Comparison of ENCODE assay signal across 8 cellular contexts in the genomic region with DNA sequence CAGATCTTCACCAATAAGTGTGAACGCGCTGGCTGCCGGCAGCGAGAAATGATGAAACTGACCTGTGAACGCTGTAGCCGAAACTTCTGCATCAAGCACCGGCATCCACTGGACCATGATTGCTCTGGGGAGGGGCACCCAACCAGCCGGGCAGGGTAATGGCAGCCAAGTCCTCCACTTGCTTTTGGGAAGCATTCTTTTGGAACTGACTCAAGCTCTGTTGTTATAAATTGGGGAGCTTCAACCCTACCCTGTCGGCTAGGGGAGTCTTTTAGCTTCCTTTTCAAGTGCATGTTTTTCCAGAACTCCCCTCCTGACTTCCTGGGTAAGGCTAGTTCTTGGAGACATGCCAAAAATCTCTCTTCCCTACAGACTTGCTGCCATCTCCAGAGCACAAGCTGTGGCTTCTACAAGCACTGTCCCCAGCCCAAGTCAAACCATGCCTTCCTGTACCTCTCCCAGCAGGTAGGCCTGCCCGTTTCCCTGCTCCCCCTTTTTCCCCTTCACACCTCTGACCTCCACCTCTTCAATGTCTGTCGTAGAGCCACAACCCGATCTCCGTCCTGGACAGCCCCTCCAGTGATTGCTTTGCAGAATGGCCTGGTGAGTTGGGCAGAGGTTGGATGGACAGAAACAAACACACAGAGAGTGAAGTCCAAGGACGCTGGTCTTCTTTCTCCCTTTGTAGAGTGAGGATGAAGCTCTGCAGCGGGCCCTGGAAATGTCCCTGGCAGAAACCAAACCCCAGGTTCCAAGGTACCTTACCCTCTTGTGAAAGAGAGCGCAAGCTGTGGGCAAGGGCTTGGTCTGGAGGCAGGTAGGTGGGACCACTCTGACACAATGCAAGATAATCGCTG. TPM values are rescaled to one million over a fixed set of nuclear protein-coding genes. Genes with fewer than 3 reads are reported as not detected.
DNase-seq lines count a peak whose midpoint lies in the region; ATAC-seq, FAIRE-seq and TF ChIP-seq lines count a peak whose summit lies in the region.

No MANE protein-coding gene starts in this region.

- H3K79me2 ChIP-seq in mesendoderm (ENCODE audit: control insufficient read depth, insufficient read depth, low read length): no peaks in the 10 kb centered on the region

- no peak overlapping the region for H3K56ac ChIP-seq in mesendoderm (ENCODE audit: low read length)

- no peak for TF ChIP-seq RAD21 in Ishikawa (IDR thresholded peaks at IDR 0.05; ENCODE audit: low read depth)

- ATAC-seq in HG02981 (IDR thresholded peaks at IDR 0.05; ENCODE audit: unreplicated experiment): no peak
- no peak for ATAC-seq in HG03457 (IDR thresholded peaks at IDR 0.05; ENCODE audit: unreplicated experiment)

- DNase-seq in AG09309 (ENCODE audit: low read depth): no peak
- DNase-seq in MCF 10A (ENCODE audit: unreplicated experiment): peak; percentile 21
- no peak for DNase-seq in mesendoderm
- no peak for DNase-seq in GM19239 (ENCODE audit: insufficient read length, low spot score)

- no TSS peak for BruUV-seq in MCF 10A (replicated peaks; lab: Mats Ljungman, UMichigan)

- H3K27ac Mint-ChIP-seq in MCF 10A (ENCODE audit: low read depth, unreplicated experiment): peak overlapping the region; percentile 46

- no peak overlapping the region for H3K23ac ChIP-seq in mesendoderm (ENCODE audit: low read length)

- no peak overlapping the region for H3K4me2 ChIP-seq in mesendoderm (ENCODE audit: low read length)

- no peak overlapping the region for H2AK5ac ChIP-seq in mesendoderm (ENCODE audit: low read length)

- no peak overlapping the region for H4K8ac ChIP-seq in mesendoderm (ENCODE audit: low read depth, low read length)

- H3K36me3 Mint-ChIP-seq in MCF 10A (ENCODE audit: insufficient read depth, unreplicated experiment): peaks cover 42% of the 10 kb centered on the region

- H3K36me3 ChIP-seq in mucosa of stomach (ENCODE audit: control insufficient read depth, insufficient read depth, low read length) (peaks cover 6% of the 10 kb centered on the region), mesendoderm (ENCODE audit: control insufficient read depth, insufficient read depth, low read length) (peaks cover 2% of the 10 kb centered on the region)

- no peaks in the 10 kb centered on the region for H3K79me1 ChIP-seq in mesendoderm (ENCODE audit: low read length)

- peak overlapping the region; percentile 88 for H3K4me3 Mint-ChIP-seq in MCF 10A (ENCODE audit: unreplicated experiment)

- no peak overlapping the region for H3K27ac ChIP-seq in mesendoderm (ENCODE audit: low read depth, low read length)

- H3K4me3 ChIP-seq in AG09309 (ENCODE audit: control insufficient read depth, low read depth, low read length) (peak overlapping the region; percentile 82; the same call in 1 of the 2 replicates), mucosa of stomach (ENCODE audit: low read length) (peak overlapping the region; percentile 52), mesendoderm (ENCODE audit: low read length) (no peak overlapping the region)

- POLR2A ChIA-PET in MCF 10A (lab: Yijun Ruan, JAX): interaction anchor here (1.5 to 4.5 kb wide), 8 partner anchors 10 to 37 kb away, joined by 5 to 64 read pairs (median 14); a partner anchor contains a TSS

- H3K9me3 ChIP-seq in mucosa of stomach (ENCODE audit: control insufficient read depth, low read length): no peaks in the 10 kb centered on the region

- no CpG with 5 or more reads among the region's 17 CpGs for WGBS in mesendoderm (ENCODE audit: extremely low coverage, insufficient coverage, low lambda C conversion rate)

- no peaks in the 10 kb centered on the region for H3K27me3 Mint-ChIP-seq in MCF 10A (ENCODE audit: insufficient read depth, unreplicated experiment)

- CTCF ChIA-PET in MCF 10A (lab: Yijun Ruan, JAX): interaction anchor here (0.7 to 1.4 kb wide), 6 partner anchors 32 to 331 kb away, joined by 3 to 9 read pairs (median 6); no protein-coding TSS in a partner anchor

- H4K5ac ChIP-seq in mesendoderm (ENCODE audit: low read length): no peak overlapping the region

- H3K18ac ChIP-seq in mesendoderm (ENCODE audit: low read length): no peak overlapping the region

- peaks cover 15% of the 10 kb centered on the region for H3K4me1 Mint-ChIP-seq in MCF 10A (ENCODE audit: insufficient read depth, unreplicated experiment)

- intact Hi-C loops in MCF 10A (cut with micrococcal nuclease): no loop called here

- H3K9me3 Mint-ChIP-seq in MCF 10A (ENCODE audit: unreplicated experiment): no peaks in the 10 kb centered on the region

- no peak for FAIRE-seq in GM19239 (lab: Jason Lieb, UNC)

- H3K4me1 ChIP-seq in mucosa of stomach (ENCODE audit: control insufficient read depth, insufficient read depth, low read length) (peaks cover 19% of the 10 kb centered on the region), mesendoderm (ENCODE audit: control insufficient read depth, low read depth, low read length) (peaks cover 4% of the 10 kb centered on the region)

- no peak overlapping the region for H2BK120ac ChIP-seq in mesendoderm (ENCODE audit: low read depth, low read length)

- no peak overlapping the region for H2BK5ac ChIP-seq in mesendoderm (ENCODE audit: low read length)

- H2BK15ac ChIP-seq in mesendoderm (replicated peaks; ENCODE audit: low read depth): no peak overlapping the region

- no peaks in the 10 kb centered on the region for H3K27me3 ChIP-seq in mucosa of stomach (ENCODE audit: control insufficient read depth, insufficient read depth, low read length)
- H3K27me3 ChIP-seq in mesendoderm (ENCODE audit: insufficient read depth, low read length, poor library complexity): no peaks in the 10 kb centered on the region

- no peak for TF ChIP-seq EP300 in Ishikawa (IDR thresholded peaks at IDR 0.05; ENCODE audit: borderline replicate concordance)

- TF ChIP-seq CTCF in AG09309 (IDR thresholded peaks at IDR 0.05; ENCODE audit: control insufficient read depth, insufficient read depth, low read depth, low read length, missing control alignments): no peak
- TF ChIP-seq CTCF in MCF 10A (IDR thresholded peaks at IDR 0.05; ENCODE audit: unreplicated experiment): no peak

- no peak overlapping the region for H3K4ac ChIP-seq in mesendoderm (ENCODE audit: low read depth, low read length)

- H3K9ac ChIP-seq in mucosa of stomach (ENCODE audit: low read length) (no peak overlapping the region), mesendoderm (ENCODE audit: low read length) (no peak overlapping the region)

TF ChIP-seq in Ishikawa, 13 proteins besides CTCF, POLR2A, EP300 and RAD21:
- TF ChIP-seq NFIC (IDR thresholded peaks at IDR 0.05) (peak; percentile 51), EGR1 (IDR thresholded peaks at IDR 0.05) (no peak)

RNA-seq across cellular contexts. Expression of a gene that starts 1.5 kb away (rescaled TPM):
- 61.0 and 73.1 TPM in 2 replicates for total RNA-seq in MCF 10A (2022)
- polyA plus RNA-seq in mesendoderm (2013, experiment 1 of 2): 15.2 TPM
- 16.0 TPM for polyA plus RNA-seq in mesendoderm (2013, experiment 2 of 2)

RNA-seq across cellular contexts. Expression of a gene that starts 10.6 kb away (rescaled TPM):
- total RNA-seq in MCF 10A (2022): 13.8 and 18.8 TPM in 2 replicates
- polyA plus RNA-seq in mesendoderm (2013, experiment 1 of 2): 13.4 TPM
- polyA plus RNA-seq in mesendoderm (2013, experiment 2 of 2): 13.1 TPM

RNA-seq across cellular contexts. Expression of a gene that starts 21.3 kb away (rescaled TPM):
- 52.1 and 60.8 TPM in 2 replicates for total RNA-seq in MCF 10A (2022)
- 26.5 TPM for polyA plus RNA-seq in mesendoderm (2013, experiment 1 of 2)
- polyA plus RNA-seq in mesendoderm (2013, experiment 2 of 2): 26.9 TPM

RNA-seq across cellular contexts. Expression of a gene that starts 21.5 kb away (rescaled TPM):
- total RNA-seq in MCF 10A (2022): 45.5 and 45.6 TPM in 2 replicates
- 19.4 TPM for polyA plus RNA-seq in mesendoderm (2013, experiment 1 of 2)
- 19.2 TPM for polyA plus RNA-seq in mesendoderm (2013, experiment 2 of 2)

RNA-seq across cellular contexts. Expression of a gene that starts 30.0 kb away (rescaled TPM):
- total RNA-seq in MCF 10A (2022): 49.3 and 64.5 TPM in 2 replicates
- 25.3 TPM for polyA plus RNA-seq in mesendoderm (2013, experiment 1 of 2)
- polyA plus RNA-seq in mesendoderm (2013, experiment 2 of 2): 26.0 TPM
